Comparison of ENCODE assay signal across 15 cellular contexts in the genomic region with DNA sequence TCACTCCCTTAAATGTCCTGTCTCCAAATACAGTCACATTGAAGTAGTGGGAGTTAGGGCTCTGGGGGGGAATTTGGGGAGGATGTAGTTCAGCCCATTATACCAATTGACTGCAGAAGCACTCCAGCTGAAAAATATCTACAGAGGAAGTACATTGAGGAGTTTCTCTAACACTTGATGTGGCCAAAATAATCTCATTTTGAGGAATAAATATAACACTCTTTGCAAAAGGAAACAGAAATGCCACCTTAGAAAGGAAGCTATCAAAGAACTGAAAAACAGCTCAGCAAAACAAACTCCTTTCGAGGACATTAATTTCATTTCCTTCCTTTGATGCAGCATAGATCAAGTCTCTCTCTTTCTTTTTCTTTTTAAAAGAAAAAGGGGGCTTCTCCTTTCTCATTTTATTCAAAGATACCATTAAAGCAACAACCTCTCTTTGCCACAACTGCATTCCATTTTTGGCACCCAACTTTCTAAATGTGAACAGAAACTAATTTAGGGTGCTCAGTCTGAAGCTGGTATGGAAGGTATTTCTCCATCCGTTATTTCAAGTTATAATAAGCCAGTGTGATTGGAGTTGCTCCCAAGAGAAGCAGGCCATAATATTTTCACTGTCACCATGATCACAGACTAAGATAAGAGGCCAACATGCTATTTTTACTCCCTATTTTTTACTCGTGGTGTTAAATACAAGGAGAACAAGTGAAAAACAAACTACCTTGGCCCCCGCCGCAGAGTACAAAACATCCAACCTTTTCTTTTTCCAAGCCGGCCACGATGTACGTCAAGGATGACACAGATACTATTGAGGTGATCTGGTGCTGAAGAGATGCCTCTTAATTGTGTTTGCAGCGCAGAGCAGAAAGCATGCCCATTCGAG.
A peak's percentile ranks its signal among the peaks of the same experiment; 100 is the strongest.
DNase-seq lines count a peak whose midpoint lies in the region; ATAC-seq and TF ChIP-seq lines count a peak whose summit lies in the region.
"Had no signal": no experiment of that assay in that cellular context is flagged by ENCODE, and none has a peak within 500 bp of the region (broad histone marks: within the 10 kb centered on the region; RNA-seq: fewer than 3 reads in every experiment).

No MANE protein-coding gene starts in this region.

- intact Hi-C loops in Right ventricle myocardium inferior (cut with DNase I) (no loop called here), cardiac septum (cut with DNase I) (no loop called here), aorta (cut with DNase I) (no loop called here), uterus (cut with DNase I; ENCODE audit: low total_unique reads) (no loop called here)

- POLR2A ChIA-PET in activated CD8-positive, alpha-beta T cell treated with anti-CD3 and anti-CD28 coated beads, Interleukin-2, amount 10 ng/mL, durations not matched to agents 7 days and 5 days (lab: Charles Lee): no interaction called here

- H3K27ac Mint-ChIP-seq in activated CD8-positive, alpha-beta T cell treated with anti-CD3 and anti-CD28 coated beads, Interleukin-2, amount 10 ng/mL, durations not matched to agents 7 days and 5 days: peak overlapping the region; percentile 84
- H3K27ac Mint-ChIP-seq: endodermal cell had no signal

- no peak overlapping the region for H3K4me3 ChIP-seq in right atrium auricular region
- no peak overlapping the region for H3K4me3 ChIP-seq in aorta (ENCODE audit: low read length in 2 of 2)
- no peak overlapping the region for H3K4me3 ChIP-seq in uterus
- H3K4me3 ChIP-seq: ascending aorta, gastrocnemius medialis had no signal

- H3K36me3 ChIP-seq in right atrium auricular region (no peaks in the 10 kb centered on the region), aorta (ENCODE audit: control insufficient read depth in 1 of 2, insufficient read depth in 2 of 2, low read length in 1 of 2) (no peaks in the 10 kb centered on the region), uterus (no peaks in the 10 kb centered on the region)
- H3K36me3 ChIP-seq: ascending aorta, gastrocnemius medialis had no signal

- H3K27ac ChIP-seq in right atrium auricular region: peak overlapping the region; percentile 50 to 68
- H3K27ac ChIP-seq in aorta (ENCODE audit: low read depth in 1 of 2, low read length in 2 of 2): peak overlapping the region; percentile 86 to 88
- H3K27ac ChIP-seq in uterus: no peak overlapping the region
- H3K27ac ChIP-seq: gastrocnemius medialis, HL-60 had no signal

- CTCF ChIA-PET in activated CD8-positive, alpha-beta T cell treated with anti-CD3 and anti-CD28 coated beads, Interleukin-2, amount 10 ng/mL, durations not matched to agents 7 days and 5 days (lab: Charles Lee): no interaction called here

- peak overlapping the region; percentile 48 for H3K4me3 Mint-ChIP-seq in activated CD8-positive, alpha-beta T cell treated with anti-CD3 and anti-CD28 coated beads, Interleukin-2, amount 10 ng/mL, durations not matched to agents 7 days and 5 days
- H3K4me3 Mint-ChIP-seq: endodermal cell had no signal

- TF ChIP-seq CTCF in right atrium auricular region (IDR thresholded peaks at IDR 0.05) (no peak), uterus (IDR thresholded peaks at IDR 0.05) (no peak)

- DNase-seq in Right ventricle myocardium inferior (ENCODE audit: missing footprints): no peak
- DNase-seq in cardiac septum (ENCODE audit: low spot score): no peak
- DNase-seq in activated CD8-positive, alpha-beta T cell treated with anti-CD3 and anti-CD28 coated beads, Interleukin-2, amount 10 ng/mL, durations not matched to agents 7 days and 5 days: no peak
- no peak for DNase-seq in right atrium auricular region (ENCODE audit: low spot score)
- no peak for DNase-seq in aorta
- no peak for DNase-seq in COLO829 (ENCODE audit: low spot score)
- DNase-seq in uterus: no peak
- DNase-seq in HuH-7.5 (ENCODE audit: low spot score): no peak
- DNase-seq: endodermal cell; gastrocnemius medialis; NCI-H2227 treated with DMSO at 0.1 percent for 48 hours; stimulated activated CD4-positive, alpha-beta T cell treated with anti-CD3 and anti-CD28 coated beads, Interleukin-1b, Interleukin-23, amount 100 ng/mL, for 48 hours had no signal

- no peaks in the 10 kb centered on the region for H3K27me3 Mint-ChIP-seq in activated CD8-positive, alpha-beta T cell treated with anti-CD3 and anti-CD28 coated beads, Interleukin-2, amount 10 ng/mL, durations not matched to agents 7 days and 5 days (ENCODE audit: low read depth)

- H3K36me3 Mint-ChIP-seq in activated CD8-positive, alpha-beta T cell treated with anti-CD3 and anti-CD28 coated beads, Interleukin-2, amount 10 ng/mL, durations not matched to agents 7 days and 5 days (ENCODE audit: low read depth): peaks cover 2% of the 10 kb centered on the region

- peak; percentile 64 for ATAC-seq in Right ventricle myocardium inferior
- ATAC-seq in activated CD8-positive, alpha-beta T cell treated with anti-CD3 and anti-CD28 coated beads, Interleukin-2, amount 10 ng/mL, durations not matched to agents 7 days and 5 days: peak; percentile 19
- peak; percentile 58 for ATAC-seq in aorta (ENCODE audit: low FRiP score)
- ATAC-seq: gastrocnemius medialis, left lobe of liver had no signal

- H3K4me1 Mint-ChIP-seq in activated CD8-positive, alpha-beta T cell treated with anti-CD3 and anti-CD28 coated beads, Interleukin-2, amount 10 ng/mL, durations not matched to agents 7 days and 5 days (ENCODE audit: low read depth): peaks cover 42% of the 10 kb centered on the region

- H3K9me3 ChIP-seq in right atrium auricular region (no peaks in the 10 kb centered on the region), aorta (ENCODE audit: control insufficient read depth, low read length) (peaks cover 2% of the 10 kb centered on the region), uterus (no peaks in the 10 kb centered on the region)
- H3K9me3 ChIP-seq: ascending aorta, gastrocnemius medialis had no signal

- H3K27me3 ChIP-seq in right atrium auricular region: no peaks in the 10 kb centered on the region
- H3K27me3 ChIP-seq in aorta (ENCODE audit: control insufficient read depth in 1 of 2, insufficient read depth in 2 of 2, low read length in 1 of 2): no peaks in the 10 kb centered on the region
- H3K27me3 ChIP-seq in uterus: no peaks in the 10 kb centered on the region
- H3K27me3 ChIP-seq: ascending aorta, gastrocnemius medialis had no signal

- 13 to 15% methylated on average over 10 of the region's 10 CpGs for WGBS in aorta, 2 donors

- peaks cover 4% of the 10 kb centered on the region for H3K9me3 Mint-ChIP-seq in activated CD8-positive, alpha-beta T cell treated with anti-CD3 and anti-CD28 coated beads, Interleukin-2, amount 10 ng/mL, durations not matched to agents 7 days and 5 days (ENCODE audit: insufficient read depth)

- H3K4me1 ChIP-seq in right atrium auricular region (peaks cover 0 to 20% of the 10 kb centered on the region in 2 donors), aorta (ENCODE audit: control insufficient read depth in 1 of 2, insufficient read depth in 2 of 2, low read length in 2 of 2) (peaks cover 5 to 10% of the 10 kb centered on the region in 2 donors), uterus (no peaks in the 10 kb centered on the region)

- no peak for TF ChIP-seq POLR2A in uterus (IDR thresholded peaks at IDR 0.05)

Comparison
In these comparisons a context has a peak if more than half of its experiments do, and no peak if none do; other contexts are left out.
1. H3K27ac ChIP-seq: peak in right atrium auricular region (2 of 2) and aorta (2 of 2); none in uterus (0 of 2).
2. Peak in every context shown above with its lines, with median percentiles within 50 percentile points of each other: ATAC-seq.